Comparison of ENCODE assay signal across 2 cellular contexts in the genomic region with DNA sequence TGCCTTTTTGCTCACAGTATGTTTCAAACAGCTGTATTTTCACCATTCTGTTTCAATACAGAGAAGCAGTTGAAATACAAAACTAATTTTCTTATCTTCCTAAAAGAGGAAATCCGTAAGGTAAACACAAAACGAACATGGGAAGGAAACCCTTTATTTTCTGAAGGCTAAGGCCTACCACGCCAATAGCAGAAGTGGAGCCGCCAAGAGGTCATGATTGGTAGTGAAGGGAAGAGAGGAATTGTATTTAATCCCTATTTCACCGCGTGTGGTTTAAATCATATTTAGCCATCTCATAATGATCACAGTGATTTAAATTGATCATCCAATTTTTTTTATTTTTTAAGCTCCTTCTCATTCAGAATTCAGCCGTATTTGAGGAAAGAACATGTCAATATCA.
TF ChIP-seq lines count a peak whose summit lies in the region.

No MANE protein-coding gene starts in this region.

TF ChIP-seq in GM23338, 12 proteins besides CTCF, POLR2A, EP300 and RAD21 (continued from another document and continues in another):
- TF ChIP-seq, protein P1, sequence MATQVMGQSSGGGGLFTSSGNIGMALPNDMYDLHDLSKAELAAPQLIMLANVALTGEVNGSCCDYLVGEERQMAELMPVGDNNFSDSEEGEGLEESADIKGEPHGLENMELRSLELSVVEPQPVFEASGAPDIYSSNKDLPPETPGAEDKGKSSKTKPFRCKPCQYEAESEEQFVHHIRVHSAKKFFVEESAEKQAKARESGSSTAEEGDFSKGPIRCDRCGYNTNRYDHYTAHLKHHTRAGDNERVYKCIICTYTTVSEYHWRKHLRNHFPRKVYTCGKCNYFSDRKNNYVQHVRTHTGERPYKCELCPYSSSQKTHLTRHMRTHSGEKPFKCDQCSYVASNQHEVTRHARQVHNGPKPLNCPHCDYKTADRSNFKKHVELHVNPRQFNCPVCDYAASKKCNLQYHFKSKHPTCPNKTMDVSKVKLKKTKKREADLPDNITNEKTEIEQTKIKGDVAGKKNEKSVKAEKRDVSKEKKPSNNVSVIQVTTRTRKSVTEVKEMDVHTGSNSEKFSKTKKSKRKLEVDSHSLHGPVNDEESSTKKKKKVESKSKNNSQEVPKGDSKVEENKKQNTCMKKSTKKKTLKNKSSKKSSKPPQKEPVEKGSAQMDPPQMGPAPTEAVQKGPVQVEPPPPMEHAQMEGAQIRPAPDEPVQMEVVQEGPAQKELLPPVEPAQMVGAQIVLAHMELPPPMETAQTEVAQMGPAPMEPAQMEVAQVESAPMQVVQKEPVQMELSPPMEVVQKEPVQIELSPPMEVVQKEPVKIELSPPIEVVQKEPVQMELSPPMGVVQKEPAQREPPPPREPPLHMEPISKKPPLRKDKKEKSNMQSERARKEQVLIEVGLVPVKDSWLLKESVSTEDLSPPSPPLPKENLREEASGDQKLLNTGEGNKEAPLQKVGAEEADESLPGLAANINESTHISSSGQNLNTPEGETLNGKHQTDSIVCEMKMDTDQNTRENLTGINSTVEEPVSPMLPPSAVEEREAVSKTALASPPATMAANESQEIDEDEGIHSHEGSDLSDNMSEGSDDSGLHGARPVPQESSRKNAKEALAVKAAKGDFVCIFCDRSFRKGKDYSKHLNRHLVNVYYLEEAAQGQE (IDR thresholded peaks at IDR 0.05; ENCODE audit: unreplicated experiment), result no peak
- TF ChIP-seq CREB1 (CRISPR knock-in tag; IDR thresholded peaks at IDR 0.05; ENCODE audit: low read depth) (no peak), EZH2phosphoT487 (IDR thresholded peaks at IDR 0.05; ENCODE audit: unreplicated experiment) (no peak), STAT1 (IDR thresholded peaks at IDR 0.05; ENCODE audit: unreplicated experiment) (no peak), NANOG (IDR thresholded peaks at IDR 0.05; ENCODE audit: borderline replicate concordance) (no peak), POLR2AphosphoS5 (IDR thresholded peaks at IDR 0.05; ENCODE audit: low read depth) (no peak), ZNF462 (CRISPR knock-in tag; IDR thresholded peaks at IDR 0.05) (no peak), ETS1 (IDR thresholded peaks at IDR 0.05) (no peak), ZNF114 (CRISPR knock-in tag; IDR thresholded peaks at IDR 0.05) (no peak), ZNF331 (CRISPR knock-in tag; IDR thresholded peaks at IDR 0.05; ENCODE audit: low read depth) (no peak)

TF ChIP-seq in HepG2, 621 proteins besides CTCF, POLR2A, EP300 and RAD21 (continued from another document):
- peak; percentile 41; the same call in 1 of the 2 replicates for TF ChIP-seq ZFY (CRISPR knock-in tag; IDR thresholded peaks at IDR 0.05)
- peak; percentile 43; the same call in 1 of the 2 replicates for TF ChIP-seq STAG1 (CRISPR knock-in tag; IDR thresholded peaks at IDR 0.05)
- TF ChIP-seq ARID3A (IDR thresholded peaks at IDR 0.05; ENCODE audit: low read depth, low read length), result peak; percentile 30; the same call in 1 of the 2 replicates
TF ChIP-seq in HepG2: peak in this region for 4.
